ENCODE assay signal across 7 cellular contexts in genomic region chr1:46202975-46203737, GRCh38.
DNase-seq lines count a peak whose midpoint lies in the region; ATAC-seq and TF ChIP-seq lines count a peak whose summit lies in the region.

A gene with protein sequence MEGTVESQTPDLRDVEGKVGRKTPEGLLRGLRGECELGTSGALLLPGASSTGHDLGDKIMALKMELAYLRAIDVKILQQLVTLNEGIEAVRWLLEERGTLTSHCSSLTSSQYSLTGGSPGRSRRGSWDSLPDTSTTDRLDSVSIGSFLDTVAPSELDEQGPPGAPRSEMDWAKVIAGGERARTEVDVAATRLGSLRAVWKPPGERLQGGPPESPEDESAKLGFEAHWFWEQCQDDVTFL (plus strand): TSS chr1:46203334. CDS start chr1:46203427, 93 bp downstream.

- ATAC-seq in GM19452 (IDR thresholded peaks at IDR 0.05; ENCODE audit: unreplicated experiment), result no peak
- ATAC-seq in HG02798 (IDR thresholded peaks at IDR 0.05; ENCODE audit: poor library complexity, unreplicated experiment), result no peak

- peak within 1 kb of the TSS; percentile 82 for H3K27ac ChIP-seq in RWPE1

- TF ChIP-seq CTCF in GM20000 (IDR thresholded peaks at IDR 0.05; ENCODE audit: extremely low read depth, missing control alignments), result no peak
- no peak for TF ChIP-seq CTCF in RWPE1 (conservative IDR thresholded peaks at IDR 0.05; ENCODE audit: low read depth)

- DNase-seq in GM20000 (ENCODE audit: low spot score) (peak; percentile 72), RWPE1 (ENCODE audit: low spot score) (peak; percentile 54), astrocyte of the hippocampus (ENCODE audit: low read depth, low spot score) (peak; percentile 85), hepatic stellate cell (ENCODE audit: low spot score) (peak; percentile 75), posterior cingulate gyrus (peak; percentile 57 to 97 (median 76))

- CTCF ChIA-PET in RWPE1 (lab: Yijun Ruan, JAX), result interaction anchor here (0.5 to 1.6 kb wide), 3 partner anchors 21 to 1129 kb away, joined by 3 to 13 read pairs (median 4); no protein-coding TSS in a partner anchor

- POLR2A ChIA-PET in RWPE1 (lab: Yijun Ruan, JAX; ENCODE audit: low non-redundant PET), result no interaction called here

- intact Hi-C loops in posterior cingulate gyrus (cut with DNase I), result no loop called here
